Comparison of ENCODE assay signal across 8 cellular contexts in genomic region chrX:21479695-21480280, GRCh38.
DNase-seq lines count a peak whose midpoint lies in the region; ATAC-seq, FAIRE-seq and TF ChIP-seq lines count a peak whose summit lies in the region.

No MANE protein-coding gene starts in this region.

- H4K20me1 ChIP-seq in fibroblast of lung (ENCODE audit: control insufficient read depth, extremely low read depth, insufficient read depth, low read length), result no peaks in the 10 kb centered on the region

- no peak overlapping the region for H3K9ac ChIP-seq in fibroblast of lung (ENCODE audit: insufficient read depth, low read length)

- no peak overlapping the region for H2AFZ ChIP-seq in fibroblast of lung (ENCODE audit: low read length)

- CTCF ChIA-PET in A673 (lab: Charles Lee) (interaction anchor here (0.6 to 1.0 kb wide), 4 partner anchors 31 to 952 kb away, joined by 3 to 4 read pairs (median 3); no protein-coding TSS in a partner anchor), RWPE1 (lab: Yijun Ruan, JAX) (interaction anchor here (0.5 to 1.5 kb wide), 7 partner anchors 10 to 950 kb away, joined by 3 to 7 read pairs (median 4); no protein-coding TSS in a partner anchor)

- peak; percentile 73 for DNase-seq in A673 (ENCODE audit: low spot score)
- DNase-seq in GDM1 (lab: John Stamatoyannopoulos, UW), result peak; percentile 37
- DNase-seq in H7, result peak; percentile 22
- DNase-seq in LoVo (ENCODE audit: low spot score), result peak; percentile 4
- peak; percentile 0 for DNase-seq in RWPE1 (ENCODE audit: low spot score)
- DNase-seq in fibroblast of lung (ENCODE audit: low read depth in 2 of 2), result peak; percentile 49 to 67
- peak in 1 of 6 donors; percentile 12 for DNase-seq in pancreas
- no peak for DNase-seq in mesenteric fat pad (ENCODE audit: low spot score)

- no peaks in the 10 kb centered on the region for H3K4me1 ChIP-seq in A673 (ENCODE audit: insufficient read depth, low read length, poor library complexity, severe bottlenecking)
- no peaks in the 10 kb centered on the region for H3K4me1 ChIP-seq in fibroblast of lung (ENCODE audit: control insufficient read depth, extremely low read depth, insufficient read depth, low read length)
- H3K4me1 ChIP-seq in pancreas, result no peaks in the 10 kb centered on the region

- intact Hi-C loops in A673 (cut with micrococcal nuclease; ENCODE audit: unreplicated experiment) (loop anchor here (1.0 kb wide), 1 partner anchor 948 kb away; no protein-coding TSS in a partner anchor), pancreas (cut with DNase I) (loop anchor here in 1 of 3 donors (10.0 kb wide), 1 partner anchor 945 kb away; no protein-coding TSS in a partner anchor)

- ATAC-seq in pancreas, result peak; percentile 71 to 94 (median 85)

- POLR2A ChIA-PET in A673 (lab: Charles Lee; ENCODE audit: low non-redundant PET) (no interaction called here), RWPE1 (lab: Yijun Ruan, JAX; ENCODE audit: low non-redundant PET) (no interaction called here)

- BruUV-seq in A673 (replicated peaks; lab: Mats Ljungman, UMichigan), result no TSS peak

- WGBS in pancreas, 2 donors, result 23 to 33% methylated on average over 3 of the region's 3 CpGs

- H3K27me3 ChIP-seq in A673 (replicated peaks; ENCODE audit: insufficient read depth, low read depth, low read length, poor library complexity), result no peaks in the 10 kb centered on the region
- no peaks in the 10 kb centered on the region for H3K27me3 ChIP-seq in H7 (ENCODE audit: control insufficient read depth, insufficient read depth, low read length)
- no peaks in the 10 kb centered on the region for H3K27me3 ChIP-seq in fibroblast of lung (ENCODE audit: control insufficient read depth, insufficient read depth, low read length)
- peaks cover 0 to 4% (median 0%) of the 10 kb centered on the region in 4 donors for H3K27me3 ChIP-seq in pancreas

- H3K36me3 ChIP-seq in A673 (ENCODE audit: insufficient read depth, low read length, poor library complexity, severe bottlenecking), result no peaks in the 10 kb centered on the region
- H3K36me3 ChIP-seq in H7 (replicated peaks; ENCODE audit: control insufficient read depth, insufficient read depth, low read length), result no peaks in the 10 kb centered on the region
- no peaks in the 10 kb centered on the region for H3K36me3 ChIP-seq in fibroblast of lung (ENCODE audit: control insufficient read depth, insufficient read depth, low read length)
- no peaks in the 10 kb centered on the region for H3K36me3 ChIP-seq in pancreas

- H3K9me3 ChIP-seq in A673 (ENCODE audit: low read depth, low read length, poor library complexity, severe bottlenecking), result no peaks in the 10 kb centered on the region
- H3K9me3 ChIP-seq in fibroblast of lung (ENCODE audit: control insufficient read depth, insufficient read depth, low read depth, low read length), result no peaks in the 10 kb centered on the region
- no peaks in the 10 kb centered on the region for H3K9me3 ChIP-seq in pancreas

- H3K4me3 ChIP-seq in A673 (ENCODE audit: low read depth, low read length, poor library complexity, severe bottlenecking), result no peak overlapping the region
- H3K4me3 ChIP-seq in H7 (ENCODE audit: insufficient read depth, low read depth, low read length), result no peak overlapping the region
- no peak overlapping the region for H3K4me3 ChIP-seq in fibroblast of lung (replicated peaks in 1 of 4; ENCODE audit: control extremely low read depth in 1 of 4, insufficient read depth in 1 of 4, low read depth in 3 of 4, low read length in 4 of 4)
- H3K4me3 ChIP-seq in pancreas, result no peak overlapping the region

- H3K27ac ChIP-seq in A673 (ENCODE audit: low read depth, low read length, poor library complexity, severe bottlenecking) (no peak overlapping the region), RWPE1 (no peak overlapping the region), fibroblast of lung (ENCODE audit: insufficient read depth, low read length) (no peak overlapping the region), pancreas (no peak overlapping the region)

- FAIRE-seq in pancreas (lab: Jason Lieb, UNC), result no peak

- no peaks in the 10 kb centered on the region for H3K79me2 ChIP-seq in fibroblast of lung (ENCODE audit: control insufficient read depth, insufficient read depth, low read length)

- TF ChIP-seq CTCF in A673 (conservative IDR thresholded peaks at IDR 0.05; ENCODE audit: low read depth, low read length) (peak; percentile 72), RWPE1 (conservative IDR thresholded peaks at IDR 0.05; ENCODE audit: low read depth) (peak; percentile 31), fibroblast of lung (conservative IDR thresholded peaks at IDR 0.05 in 1 of 2, IDR thresholded peaks at IDR 0.05 in 1 of 2; ENCODE audit: low read depth in 1 of 2, low read length in 2 of 2) (peak; percentile 51 to 66), pancreas (IDR thresholded peaks at IDR 0.05) (peak in 3 of 4 donors; percentile 24 to 59 (median 55))

- H3K4me2 ChIP-seq in fibroblast of lung (ENCODE audit: extremely low read depth, insufficient read depth, low read length), result no peak overlapping the region
